ENCODE assay signal across 8 cellular contexts in the genomic region with DNA sequence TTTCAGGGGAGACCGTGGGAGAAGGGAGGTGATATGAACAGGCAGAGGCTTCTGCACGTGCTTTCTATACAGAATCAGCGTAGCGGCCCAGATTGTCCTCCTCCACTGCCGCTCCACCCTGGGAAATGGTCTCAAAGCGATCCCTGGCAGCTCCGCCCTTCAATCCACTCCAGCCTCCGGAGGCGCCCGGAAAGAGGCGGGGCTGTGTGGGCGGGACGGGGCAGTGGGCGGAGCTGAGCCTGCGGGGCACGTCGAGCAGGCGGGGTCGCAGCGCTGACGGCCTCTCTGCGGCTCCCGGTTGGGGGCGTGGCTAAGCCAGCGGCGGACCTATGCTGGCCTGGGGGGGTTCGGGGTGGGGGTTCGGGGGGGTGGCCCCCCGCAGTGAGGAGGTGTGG. TPM values are rescaled to one million over a fixed set of nuclear protein-coding genes. Genes with fewer than 3 reads are reported as not detected.
A peak's percentile ranks its signal among the peaks of the same experiment; 100 is the strongest.
DNase-seq lines count a peak whose midpoint lies in the region; ATAC-seq and TF ChIP-seq lines count a peak whose summit lies in the region.

No MANE protein-coding gene starts in this region.

- H3K27ac Mint-ChIP-seq in chondrocyte (ENCODE audit: unreplicated experiment) = no peak overlapping the region

- no peaks in the 10 kb centered on the region for H3K36me3 Mint-ChIP-seq in chondrocyte (ENCODE audit: low read depth)

- TF ChIP-seq CTCF in chondrocyte (IDR thresholded peaks at IDR 0.05) = no peak

- H3K27me3 Mint-ChIP-seq in chondrocyte (ENCODE audit: low read depth) = peaks cover 6% of the 10 kb centered on the region

- H3K4me3 Mint-ChIP-seq in chondrocyte (ENCODE audit: unreplicated experiment) = peak overlapping the region; percentile 48

- ATAC-seq in GM18858 (IDR thresholded peaks at IDR 0.05; ENCODE audit: unreplicated experiment) (peak; percentile 72), HG03097 (IDR thresholded peaks at IDR 0.05; ENCODE audit: low FRiP score, unreplicated experiment) (peak; percentile 85)

- H3K9me3 Mint-ChIP-seq in chondrocyte (ENCODE audit: low read depth) = peaks cover 17% of the 10 kb centered on the region

- no peaks in the 10 kb centered on the region for H3K4me1 Mint-ChIP-seq in chondrocyte (ENCODE audit: low read depth)

- peak; percentile 64 for DNase-seq in 8988T
- DNase-seq in NCI-H2227 (lab: John Stamatoyannopoulos, UW; ENCODE audit: unreplicated experiment) = peak; percentile 90
- DNase-seq in activated CD4-positive, alpha-beta T cell treated with anti-CD3 and anti-CD28 coated beads for 24 hours (ENCODE audit: low read depth in 2 of 2) = peak; percentile 81 to 84
- DNase-seq in chondrocyte (ENCODE audit: low spot score) = peak; percentile 85
- DNase-seq in left kidney (ENCODE audit: low read depth, low spot score) = peak; percentile 91
- peak; percentile 82 for DNase-seq in stimulated activated CD4-positive, alpha-beta T cell treated with anti-CD3 and anti-CD28 coated beads, Interleukin-1b, Interleukin-23, amount 100 ng/mL, for 48 hours

RNA-seq across cellular contexts. Expression of gene SMIM10L2A, which starts 0.2 kb away (rescaled TPM):
- total RNA-seq in chondrocyte = 0.27 to 0.62 TPM (median 0.40 TPM) in 3 replicates

Comparison
In these comparisons a context has a peak if more than half of its experiments do, and no peak if none do; other contexts are left out.
1. Peak in every context shown above with its lines: DNase-seq and ATAC-seq.